Comparison of ENCODE assay signal across 13 cellular contexts in the genomic region with DNA sequence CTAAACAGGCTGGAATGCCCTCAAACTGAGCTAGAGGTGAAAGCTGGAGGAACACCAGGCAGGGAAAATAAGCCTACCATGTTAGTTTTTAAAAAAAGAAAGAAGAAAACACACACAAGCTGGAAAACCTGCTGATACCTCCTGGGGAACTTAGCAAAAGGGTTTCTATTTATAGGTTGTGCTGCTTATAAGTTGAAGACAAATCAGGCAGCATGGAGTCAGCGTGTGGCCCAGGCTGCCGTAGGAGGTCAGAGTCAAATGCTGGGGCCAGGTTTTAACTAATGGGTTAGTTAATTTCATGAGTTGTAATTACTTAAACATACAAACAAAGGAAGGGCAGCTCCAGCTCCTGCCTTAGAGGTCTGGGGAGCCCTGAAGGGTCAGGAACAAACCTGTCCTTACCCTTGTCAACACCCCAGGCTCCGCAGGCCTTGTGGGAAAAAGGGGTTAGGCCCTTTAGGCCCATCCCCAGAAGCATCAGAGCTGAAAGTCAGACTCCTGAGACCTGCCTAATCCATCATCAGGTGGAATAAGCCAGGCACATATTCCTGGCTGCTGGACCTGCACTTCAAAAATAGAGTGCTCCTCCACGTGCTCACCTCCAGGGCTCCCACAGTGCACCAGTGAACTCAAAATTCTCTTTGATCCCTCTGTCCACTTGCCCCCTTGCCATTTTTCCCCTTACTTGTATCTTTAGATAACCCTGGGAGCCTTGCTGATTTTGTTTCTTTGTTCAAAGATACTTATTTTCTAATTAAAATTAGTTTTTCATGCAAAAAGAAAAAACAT. TPM values are rescaled to one million over a fixed set of nuclear protein-coding genes. Genes with fewer than 3 reads are reported as not detected.
DNase-seq lines count a peak whose midpoint lies in the region; ATAC-seq and TF ChIP-seq lines count a peak whose summit lies in the region.
"Had no signal": no experiment of that assay in that cellular context is flagged by ENCODE, and none has a peak within 500 bp of the region (broad histone marks: within the 10 kb centered on the region; RNA-seq: fewer than 3 reads in every experiment).

No MANE protein-coding gene starts in this region.

- H3K4me1 ChIP-seq in vagina = no peaks in the 10 kb centered on the region

- TF ChIP-seq POLR2A in vagina (IDR thresholded peaks at IDR 0.05) = no peak

- peak overlapping the region; percentile 47 for H3K27ac ChIP-seq in angular gyrus (ENCODE audit: low read depth, low read length)
- H3K27ac ChIP-seq in vagina = no peak overlapping the region
- H3K27ac ChIP-seq: HL-60 had no signal

- peak; percentile 77 for ATAC-seq in Right ventricle myocardium superior (ENCODE audit: poor library complexity)
- ATAC-seq in left ventricle myocardium superior = peak; percentile 85
- no peak for ATAC-seq in HG03108 (IDR thresholded peaks at IDR 0.05; ENCODE audit: unreplicated experiment)

- H3K4me3 ChIP-seq in vagina = no peak overlapping the region

- intact Hi-C loops in Right ventricle myocardium superior (cut with DNase I) (no loop called here), cardiac septum (cut with DNase I) (no loop called here), left ventricle myocardium superior (cut with micrococcal nuclease) (no loop called here), vagina (cut with DNase I) (loop anchor here (2.0 kb wide), 1 partner anchor 56 kb away; no protein-coding TSS in a partner anchor)

- H3K9me3 ChIP-seq in vagina = no peaks in the 10 kb centered on the region

- H3K36me3 ChIP-seq in vagina = no peaks in the 10 kb centered on the region

- no peak for TF ChIP-seq CTCF in vagina (IDR thresholded peaks at IDR 0.05)

- H3K27me3 ChIP-seq in vagina = no peaks in the 10 kb centered on the region

- no peak for DNase-seq in Right ventricle myocardium superior
- DNase-seq in cardiac septum (ENCODE audit: low spot score) = no peak
- no peak for DNase-seq in left ventricle myocardium superior
- no peak for DNase-seq in NCI-H1105 treated with DMSO at 0.1 percent for 48 hours (lab: John Stamatoyannopoulos, UW)
- DNase-seq in vagina (ENCODE audit: extremely low spot score in 2 of 2) = no peak
- DNase-seq: Calu3; CD4-positive, alpha-beta T cell; DMS 273 treated with DMSO at 0.1 percent for 48 hours; HCEC 1CT had no signal

RNA-seq across cellular contexts. Expression of a gene that starts 59.7 kb away (rescaled TPM):
- total RNA-seq in Right ventricle myocardium superior (0.65 TPM), cardiac septum (0.11 TPM), left ventricle myocardium superior (0.55 TPM), vagina (0.49 TPM)
- total RNA-seq: B cell; Calu3; CD4-positive, alpha-beta T cell had no signal
